Comparison of ENCODE assay signal across 13 cellular contexts in the genomic region with DNA sequence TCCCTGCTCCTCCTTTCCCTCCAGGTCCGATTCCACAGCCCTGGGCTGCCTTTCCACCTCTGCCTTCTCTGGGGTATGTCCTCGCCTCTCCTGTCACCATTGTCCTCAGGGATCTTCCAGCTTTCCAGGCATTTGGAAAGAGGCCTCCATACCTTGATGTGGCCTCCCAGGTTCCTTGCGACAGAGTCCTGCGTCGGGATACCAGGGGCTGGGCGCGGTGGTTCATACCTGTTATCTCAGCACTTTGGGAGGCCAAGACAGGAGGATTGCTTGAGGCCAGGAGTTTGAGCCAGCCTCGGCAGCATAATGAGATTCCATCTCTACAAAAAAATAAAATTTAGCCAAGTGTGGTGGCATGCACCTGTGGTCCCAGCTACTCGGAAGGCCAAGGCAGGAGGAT.
"Had no signal": no experiment of that assay in that cellular context is flagged by ENCODE, and none has a peak within 500 bp of the region (broad histone marks: within the 10 kb centered on the region; RNA-seq: fewer than 3 reads in every experiment).

No MANE protein-coding gene starts in this region.

- H3K4me1 ChIP-seq: adrenal gland, pancreas, tibial nerve, vagina had no signal

- H3K36me3 ChIP-seq: adrenal gland, cardiac muscle cell, pancreas, sigmoid colon, vagina had no signal

- H3K9me3 ChIP-seq: adrenal gland, pancreas, sigmoid colon, tibial nerve, vagina had no signal

- ATAC-seq: esophagus mucosa, pancreas had no signal

- H3K9me3 Mint-ChIP-seq: activated CD4-positive, alpha-beta T cell treated with anti-CD3 and anti-CD28 coated beads, Interleukin-2, amount 10 ng/mL, durations not matched to agents 7 days and 5 days; activated naive CD4-positive, alpha-beta T cell treated with anti-CD3 and anti-CD28 coated beads for 36 hours had no signal

- DNase-seq: activated CD4-positive, alpha-beta T cell treated with anti-CD3 and anti-CD28 coated beads, Interleukin-2, amount 10 ng/mL, durations not matched to agents 7 days and 5 days; activated CD4-positive, CD25-positive, alpha-beta regulatory T cell; activated naive CD4-positive, alpha-beta T cell treated with anti-CD3 and anti-CD28 coated beads for 36 hours; adrenal gland; islet precursor cell; midbrain; pancreas; sigmoid colon; stimulated activated CD4-positive, alpha-beta T cell treated with anti-CD3 and anti-CD28 coated beads, Interleukin-1b, Interleukin-23, amount 100 ng/mL, for 48 hours had no signal

- H3K4me3 ChIP-seq: adrenal gland, cardiac muscle cell, pancreas, sigmoid colon, tibial nerve, vagina had no signal

- H3K4me3 Mint-ChIP-seq: activated CD4-positive, alpha-beta T cell treated with anti-CD3 and anti-CD28 coated beads, Interleukin-2, amount 10 ng/mL, durations not matched to agents 7 days and 5 days; activated naive CD4-positive, alpha-beta T cell treated with anti-CD3 and anti-CD28 coated beads for 36 hours had no signal

- H3K27ac ChIP-seq: adrenal gland, cardiac muscle cell, pancreas, sigmoid colon, tibial nerve, vagina had no signal

- H3K27me3 Mint-ChIP-seq: activated CD4-positive, alpha-beta T cell treated with anti-CD3 and anti-CD28 coated beads, Interleukin-2, amount 10 ng/mL, durations not matched to agents 7 days and 5 days had no signal

- H3K27ac Mint-ChIP-seq: activated CD4-positive, alpha-beta T cell treated with anti-CD3 and anti-CD28 coated beads, Interleukin-2, amount 10 ng/mL, durations not matched to agents 7 days and 5 days; activated naive CD4-positive, alpha-beta T cell treated with anti-CD3 and anti-CD28 coated beads for 36 hours had no signal

- H3K27me3 ChIP-seq: adrenal gland, cardiac muscle cell, pancreas, sigmoid colon, tibial nerve, vagina had no signal
